ENCODE assay signal across 19 cellular contexts in genomic region chr11:113090716-113091577, GRCh38.
A peak's percentile ranks its signal among the peaks of the same experiment; 100 is the strongest.
DNase-seq lines count a peak whose midpoint lies in the region; ATAC-seq, FAIRE-seq and TF ChIP-seq lines count a peak whose summit lies in the region.
"Had no signal": no experiment of that assay in that cellular context is flagged by ENCODE, and none has a peak within 500 bp of the region (broad histone marks: within the 10 kb centered on the region; RNA-seq: fewer than 3 reads in every experiment).

No MANE protein-coding gene starts in this region.

- no peaks in the 10 kb centered on the region for H3K9me3 ChIP-seq in suprapubic skin
- H3K9me3 ChIP-seq: pancreas had no signal

- ATAC-seq in GM18511 (IDR thresholded peaks at IDR 0.05; ENCODE audit: unreplicated experiment) (no peak), HG02623 (IDR thresholded peaks at IDR 0.05; ENCODE audit: unreplicated experiment) (no peak)
- ATAC-seq: CD8-positive, alpha-beta T cell; naive thymus-derived CD8-positive, alpha-beta T cell had no signal

- no peak for FAIRE-seq in bronchial epithelial cell (lab: Jason Lieb, UNC)
- FAIRE-seq: kidney, pancreas had no signal

- 74% methylated on average over 5 of the region's 5 CpGs for WGBS in suprapubic skin

- no peaks in the 10 kb centered on the region for H3K36me3 ChIP-seq in bronchial epithelial cell (ENCODE audit: control insufficient read depth, insufficient read depth, low read length)
- no peaks in the 10 kb centered on the region for H3K36me3 ChIP-seq in suprapubic skin
- H3K36me3 ChIP-seq: pancreas had no signal

- H3K4me3 ChIP-seq in bronchial epithelial cell (ENCODE audit: low read depth, low read length): no peak overlapping the region
- H3K4me3 ChIP-seq in suprapubic skin: no peak overlapping the region
- H3K4me3 ChIP-seq: pancreas had no signal

- no peak overlapping the region for H3K27ac ChIP-seq in suprapubic skin
- H3K27ac ChIP-seq: 22Rv1, pancreas had no signal

- H3K4me1 ChIP-seq in suprapubic skin: no peaks in the 10 kb centered on the region
- H3K4me1 ChIP-seq: pancreas had no signal

- H3K27me3 ChIP-seq in bronchial epithelial cell (ENCODE audit: control insufficient read depth, insufficient read depth, low read length): no peaks in the 10 kb centered on the region
- H3K27me3 ChIP-seq in suprapubic skin: no peaks in the 10 kb centered on the region
- H3K27me3 ChIP-seq: pancreas had no signal

- DNase-seq in DMS79 (lab: John Stamatoyannopoulos, UW) (peak; percentile 44), DMS79 treated with DMSO at 0.1 percent for 48 hours (lab: John Stamatoyannopoulos, UW) (no peak), NCI-H345 treated with DMSO at 0.1 percent for 48 hours (lab: John Stamatoyannopoulos, UW; ENCODE audit: unreplicated experiment) (peak; percentile 46), bronchial epithelial cell (ENCODE audit: low read depth) (peak; percentile 54), renal cortical epithelial cell (ENCODE audit: low read depth) (peak; percentile 1), suprapubic skin (ENCODE audit: low spot score in 2 of 2) (no peak)
- DNase-seq: activated gamma-delta T cell; CD8-positive, alpha-beta T cell; dermis blood vessel endothelial cell; DND-41; GOT3; kidney; naive thymus-derived CD8-positive, alpha-beta T cell; NCI-H1092 treated with DMSO at 0.1 percent for 48 hours; NCI-H526; pancreas had no signal

- TF ChIP-seq CTCF in bronchial epithelial cell (IDR thresholded peaks at IDR 0.05; ENCODE audit: insufficient read depth, low read length, severe bottlenecking) (no peak), suprapubic skin (IDR thresholded peaks at IDR 0.05) (no peak)

- TF ChIP-seq EP300 in suprapubic skin (IDR thresholded peaks at IDR 0.05): no peak

- TF ChIP-seq POLR2A in suprapubic skin (IDR thresholded peaks at IDR 0.05): no peak

Comparison
In these comparisons a context has a peak if more than half of its experiments do, and no peak if none do; other contexts are left out.
1. DNase-seq: peak in DMS79 (single experiment), NCI-H345 treated with DMSO at 0.1 percent for 48 hours (single experiment), bronchial epithelial cell (single experiment) and renal cortical epithelial cell (single experiment); none in DMS79 treated with DMSO at 0.1 percent for 48 hours (single experiment) and suprapubic skin (0 of 2).